Comparison of ENCODE assay signal across 2 cellular contexts in genomic region chr2:176102309-176102866, GRCh38.
A peak's percentile ranks its signal among the peaks of the same experiment; 100 is the strongest.
TF ChIP-seq lines count a peak whose summit lies in the region.

No MANE protein-coding gene starts in this region.

TF ChIP-seq in GM23338, 12 proteins besides CTCF, POLR2A, EP300 and RAD21:
- TF ChIP-seq, protein P1, sequence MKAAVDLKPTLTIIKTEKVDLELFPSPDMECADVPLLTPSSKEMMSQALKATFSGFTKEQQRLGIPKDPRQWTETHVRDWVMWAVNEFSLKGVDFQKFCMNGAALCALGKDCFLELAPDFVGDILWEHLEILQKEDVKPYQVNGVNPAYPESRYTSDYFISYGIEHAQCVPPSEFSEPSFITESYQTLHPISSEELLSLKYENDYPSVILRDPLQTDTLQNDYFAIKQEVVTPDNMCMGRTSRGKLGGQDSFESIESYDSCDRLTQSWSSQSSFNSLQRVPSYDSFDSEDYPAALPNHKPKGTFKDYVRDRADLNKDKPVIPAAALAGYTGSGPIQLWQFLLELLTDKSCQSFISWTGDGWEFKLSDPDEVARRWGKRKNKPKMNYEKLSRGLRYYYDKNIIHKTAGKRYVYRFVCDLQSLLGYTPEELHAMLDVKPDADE (IDR thresholded peaks at IDR 0.05): no peak
- TF ChIP-seq EZH2 (IDR thresholded peaks at IDR 0.05; ENCODE audit: low read depth, unreplicated experiment): peak; percentile 74
- TF ChIP-seq, protein P2, sequence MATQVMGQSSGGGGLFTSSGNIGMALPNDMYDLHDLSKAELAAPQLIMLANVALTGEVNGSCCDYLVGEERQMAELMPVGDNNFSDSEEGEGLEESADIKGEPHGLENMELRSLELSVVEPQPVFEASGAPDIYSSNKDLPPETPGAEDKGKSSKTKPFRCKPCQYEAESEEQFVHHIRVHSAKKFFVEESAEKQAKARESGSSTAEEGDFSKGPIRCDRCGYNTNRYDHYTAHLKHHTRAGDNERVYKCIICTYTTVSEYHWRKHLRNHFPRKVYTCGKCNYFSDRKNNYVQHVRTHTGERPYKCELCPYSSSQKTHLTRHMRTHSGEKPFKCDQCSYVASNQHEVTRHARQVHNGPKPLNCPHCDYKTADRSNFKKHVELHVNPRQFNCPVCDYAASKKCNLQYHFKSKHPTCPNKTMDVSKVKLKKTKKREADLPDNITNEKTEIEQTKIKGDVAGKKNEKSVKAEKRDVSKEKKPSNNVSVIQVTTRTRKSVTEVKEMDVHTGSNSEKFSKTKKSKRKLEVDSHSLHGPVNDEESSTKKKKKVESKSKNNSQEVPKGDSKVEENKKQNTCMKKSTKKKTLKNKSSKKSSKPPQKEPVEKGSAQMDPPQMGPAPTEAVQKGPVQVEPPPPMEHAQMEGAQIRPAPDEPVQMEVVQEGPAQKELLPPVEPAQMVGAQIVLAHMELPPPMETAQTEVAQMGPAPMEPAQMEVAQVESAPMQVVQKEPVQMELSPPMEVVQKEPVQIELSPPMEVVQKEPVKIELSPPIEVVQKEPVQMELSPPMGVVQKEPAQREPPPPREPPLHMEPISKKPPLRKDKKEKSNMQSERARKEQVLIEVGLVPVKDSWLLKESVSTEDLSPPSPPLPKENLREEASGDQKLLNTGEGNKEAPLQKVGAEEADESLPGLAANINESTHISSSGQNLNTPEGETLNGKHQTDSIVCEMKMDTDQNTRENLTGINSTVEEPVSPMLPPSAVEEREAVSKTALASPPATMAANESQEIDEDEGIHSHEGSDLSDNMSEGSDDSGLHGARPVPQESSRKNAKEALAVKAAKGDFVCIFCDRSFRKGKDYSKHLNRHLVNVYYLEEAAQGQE (IDR thresholded peaks at IDR 0.05; ENCODE audit: unreplicated experiment): no peak
- TF ChIP-seq EZH2phosphoT487 (IDR thresholded peaks at IDR 0.05; ENCODE audit: unreplicated experiment): no peak

TF ChIP-seq in H1, 55 proteins besides CTCF, POLR2A, EP300 and RAD21:
- TF ChIP-seq EZH2 (IDR thresholded peaks at IDR 0.05; ENCODE audit: low read depth, low read length, severe bottlenecking) (peak; percentile 79), RNF2 (IDR thresholded peaks at IDR 0.05; ENCODE audit: borderline replicate concordance, low read depth, low read length, missing control alignments, poor library complexity, severe bottlenecking) (no peak), CEBPB (IDR thresholded peaks at IDR 0.05; ENCODE audit: low read depth, low read length) (no peak), JUN (IDR thresholded peaks at IDR 0.05; ENCODE audit: low read depth, low read length) (no peak), CHD1 (IDR thresholded peaks at IDR 0.05; ENCODE audit: low read depth, low read length) (no peak), TAF7 (optimal IDR thresholded peaks at IDR 0.05; ENCODE audit: borderline replicate concordance, low read depth, low read length) (no peak), CBX8 (IDR thresholded peaks at IDR 0.05; ENCODE audit: borderline replicate concordance, low read depth, low read length) (peak; percentile 94), YY1 (IDR thresholded peaks at IDR 0.05; ENCODE audit: low read depth, low read length) (no peak)
